Comparison of ENCODE assay signal across 27 cellular contexts in genomic region chr2:66948234-66948633, GRCh38.
"Had no signal": no experiment of that assay in that cellular context is flagged by ENCODE, and none has a peak within 500 bp of the region (broad histone marks: within the 10 kb centered on the region; RNA-seq: fewer than 3 reads in every experiment).

No MANE protein-coding gene starts in this region.

- DNase-seq: activated CD4-positive, alpha-beta T cell treated with anti-CD3 and anti-CD28 coated beads for 48 hours; activated CD4-positive, alpha-beta T cell treated with anti-CD3 and anti-CD28 coated beads, Interleukin-2, amount 50 U/mL, for 48 hours; activated CD8-positive, alpha-beta memory T cell treated with anti-CD3 and anti-CD28 coated beads, Interleukin-2, amount 10 ng/mL, durations not matched to agents 7 days and 5 days; activated effector memory CD4-positive, alpha-beta T cell treated with Interleukin-2 at 50 U/mL for 16 hours; activated naive CD4-positive, alpha-beta T cell; activated naive CD8-positive, alpha-beta T cell treated with anti-CD3 and anti-CD28 coated beads, Interleukin-2, amount 50 U/mL, for 24 hours; activated T-cell treated with anti-CD3 and anti-CD28 coated beads, Interleukin-2, amount 50 U/mL, for 24 hours; MG63; NCI-H1105; NCI-H1436; NCI-H1694 treated with DMSO at 0.1 percent for 48 hours; NCI-H2029 treated with DMSO at 0.1 percent for 48 hours; NCI-H446; NCI-H82; Right ventricle myocardium superior; RPMI8226; SJCRH30; SW 1271 had no signal

- H3K4me3 Mint-ChIP-seq: activated CD8-positive, alpha-beta memory T cell treated with anti-CD3 and anti-CD28 coated beads, Interleukin-2, amount 10 ng/mL, durations not matched to agents 7 days and 5 days; activated naive CD4-positive, alpha-beta T cell treated with anti-CD3 and anti-CD28 coated beads, Interleukin-2, amount 50 U/mL, for 24 hours; activated naive CD8-positive, alpha-beta T cell treated with anti-CD3 and anti-CD28 coated beads, Interleukin-2, amount 50 U/mL, for 24 hours; activated T-cell treated with anti-CD3 and anti-CD28 coated beads, Interleukin-2, amount 50 U/mL, for 24 hours; activated T-helper 1 cell treated with anti-CD3 and anti-CD28 coated beads, Interleukin-12 subunit alpha, Interleukin-12 subunit beta, Interleukin-2, Interleukin-4 antibody, amounts not matched to agents 30 ng/mL and 10 ng/mL and 1 ng/mL, durations not matched to agents 14 hours and 24 hours and 36 hours; brain; central memory CD8-positive, alpha-beta T cell; T-helper 1 cell treated with Interleukin-12 subunit alpha and Interleukin-12 subunit beta and Interleukin-4 antibody, amounts not matched to agents 30 μg/mL and 1 μg/mL, for 36 hours had no signal

- H3K9me3 Mint-ChIP-seq: activated naive CD8-positive, alpha-beta T cell treated with anti-CD3 and anti-CD28 coated beads, Interleukin-2, amount 50 U/mL, for 24 hours; activated T-cell treated with anti-CD3 and anti-CD28 coated beads, Interleukin-2, amount 50 U/mL, for 24 hours; activated T-helper 1 cell treated with anti-CD3 and anti-CD28 coated beads, Interleukin-12 subunit alpha, Interleukin-12 subunit beta, Interleukin-2, Interleukin-4 antibody, amounts not matched to agents 30 ng/mL and 10 ng/mL and 1 ng/mL, durations not matched to agents 14 hours and 24 hours and 36 hours; brain had no signal

- H3K27ac Mint-ChIP-seq: activated CD8-positive, alpha-beta memory T cell treated with anti-CD3 and anti-CD28 coated beads, Interleukin-2, amount 10 ng/mL, durations not matched to agents 7 days and 5 days; activated naive CD4-positive, alpha-beta T cell treated with anti-CD3 and anti-CD28 coated beads, Interleukin-2, amount 50 U/mL, for 24 hours; activated naive CD8-positive, alpha-beta T cell treated with anti-CD3 and anti-CD28 coated beads, Interleukin-2, amount 50 U/mL, for 24 hours; activated T-cell treated with anti-CD3 and anti-CD28 coated beads, Interleukin-2, amount 50 U/mL, for 24 hours; activated T-helper 1 cell treated with anti-CD3 and anti-CD28 coated beads, Interleukin-12 subunit alpha, Interleukin-12 subunit beta, Interleukin-2, Interleukin-4 antibody, amounts not matched to agents 30 ng/mL and 10 ng/mL and 1 ng/mL, durations not matched to agents 14 hours and 24 hours and 36 hours; brain; T-helper 1 cell treated with Interleukin-12 subunit alpha and Interleukin-12 subunit beta and Interleukin-4 antibody, amounts not matched to agents 30 μg/mL and 1 μg/mL, for 36 hours had no signal

- H3K9ac ChIP-seq: KMS-11 had no signal

- H3K27me3 Mint-ChIP-seq: activated CD8-positive, alpha-beta memory T cell treated with anti-CD3 and anti-CD28 coated beads, Interleukin-2, amount 10 ng/mL, durations not matched to agents 7 days and 5 days; activated naive CD4-positive, alpha-beta T cell treated with anti-CD3 and anti-CD28 coated beads, Interleukin-2, amount 50 U/mL, for 24 hours; activated T-cell treated with anti-CD3 and anti-CD28 coated beads, Interleukin-2, amount 50 U/mL, for 24 hours; brain; central memory CD8-positive, alpha-beta T cell had no signal

- H3K4me3 ChIP-seq: MG63, SJCRH30 had no signal

- H3K4me2 ChIP-seq: KMS-11 had no signal

- H3K9me3 ChIP-seq: MG63, SJCRH30 had no signal

- H3K36me3 ChIP-seq: MG63, SJCRH30 had no signal

- H3K27ac ChIP-seq: KMS-11, SJCRH30 had no signal

- H3K36me3 Mint-ChIP-seq: activated CD8-positive, alpha-beta memory T cell treated with anti-CD3 and anti-CD28 coated beads, Interleukin-2, amount 10 ng/mL, durations not matched to agents 7 days and 5 days; activated naive CD4-positive, alpha-beta T cell treated with anti-CD3 and anti-CD28 coated beads, Interleukin-2, amount 50 U/mL, for 24 hours; brain had no signal

- H3K27me3 ChIP-seq: MG63 had no signal

- ATAC-seq: activated CD4-positive, CD25-positive, alpha-beta regulatory T cell treated with anti-CD3 and anti-CD28 coated beads, Interleukin-2, amount 50 U/mL, for 24 hours; activated CD8-positive, alpha-beta memory T cell treated with anti-CD3 and anti-CD28 coated beads, Interleukin-2, amount 10 ng/mL, durations not matched to agents 7 days and 5 days; activated naive CD8-positive, alpha-beta T cell treated with anti-CD3 and anti-CD28 coated beads, Interleukin-2, amount 50 U/mL, for 24 hours; Panc1; SK-N-SH treated with all-trans-retinoic acid at 6 μM for 48 hours had no signal

- H3K4me1 ChIP-seq: SJCRH30 had no signal

- H3K4me1 Mint-ChIP-seq: activated CD8-positive, alpha-beta memory T cell treated with anti-CD3 and anti-CD28 coated beads, Interleukin-2, amount 10 ng/mL, durations not matched to agents 7 days and 5 days; activated naive CD4-positive, alpha-beta T cell treated with anti-CD3 and anti-CD28 coated beads, Interleukin-2, amount 50 U/mL, for 24 hours; activated naive CD8-positive, alpha-beta T cell treated with anti-CD3 and anti-CD28 coated beads, Interleukin-2, amount 50 U/mL, for 24 hours; brain; central memory CD8-positive, alpha-beta T cell had no signal
